ENCODE assay signal across 8 cellular contexts in genomic region chr1:229390130-229390529, GRCh38. TPM values are rescaled to one million over a fixed set of nuclear protein-coding genes. Genes with fewer than 3 reads are reported as not detected.
"Had no signal": no experiment of that assay in that cellular context is flagged by ENCODE, and none has a peak within 500 bp of the region (broad histone marks: within the 10 kb centered on the region; RNA-seq: fewer than 3 reads in every experiment).

No MANE protein-coding gene starts in this region.

- H3K27ac ChIP-seq: HL-60, KMS-11 had no signal

- H3K4me3 ChIP-seq: GM23338 had no signal

- H3K9me3 Mint-ChIP-seq: GM23338, HFFc6 had no signal

- DNase-seq: H9, HCEC 1CT, HFFc6, KBM-7 had no signal

- H3K4me3 Mint-ChIP-seq: GM23338, H9 had no signal

- H3K27ac Mint-ChIP-seq: GM23338 had no signal

- H3K4me1 Mint-ChIP-seq: GM23338, H9 had no signal

RNA-seq across cellular contexts. Expression of gene ACTA1, which starts 43.8 kb away (rescaled TPM):
- total RNA-seq: HFFc6, HT1080 had no signal
